Comparison of ENCODE assay signal across 8 cellular contexts in the genomic region with DNA sequence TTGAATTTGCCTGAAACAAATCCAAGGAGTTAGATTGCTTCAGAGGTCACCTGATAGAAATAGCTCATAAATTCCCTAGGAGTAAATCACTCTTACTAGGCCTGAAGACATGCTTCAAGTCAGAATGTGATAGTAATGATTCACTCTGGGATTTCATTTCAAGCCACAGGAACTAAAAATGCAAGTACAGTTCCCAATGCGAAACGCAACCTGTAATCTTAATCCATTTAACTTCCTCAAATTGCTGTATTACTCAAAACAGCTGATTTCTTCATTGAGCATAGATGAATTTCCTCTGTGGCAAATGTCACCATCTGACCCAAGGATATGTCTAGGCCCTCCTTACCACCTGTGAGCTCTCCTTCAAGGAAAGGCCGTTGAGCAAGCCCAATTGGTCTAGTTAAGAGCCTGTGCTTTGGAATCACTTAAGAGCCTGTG. TPM values are rescaled to one million over a fixed set of nuclear protein-coding genes. Genes with fewer than 3 reads are reported as not detected.
DNase-seq lines count a peak whose midpoint lies in the region; ATAC-seq, FAIRE-seq and TF ChIP-seq lines count a peak whose summit lies in the region.

No MANE protein-coding gene starts in this region.

- CTCF ChIA-PET in GM12878 (lab: Yijun Ruan, JAX): interaction anchor here (0.6 to 1.7 kb wide), 3 partner anchors 22 to 31 kb away, joined by 3 to 4 read pairs (median 4); no protein-coding TSS in a partner anchor

- TF ChIP-seq POLR2A in GM12878 (IDR thresholded peaks at IDR 0.05; ENCODE audit: low read depth, low read length) (no peak), thyroid gland (IDR thresholded peaks at IDR 0.05) (no peak), transverse colon (IDR thresholded peaks at IDR 0.05) (no peak)

- H2AFZ ChIP-seq in GM12878 (ENCODE audit: control insufficient read depth, low read depth, low read length): no peak overlapping the region

- H3K36me3 ChIP-seq in GM12878 (ENCODE audit: control insufficient read depth in 2 of 2, insufficient read depth in 2 of 2, low read length in 1 of 2): no peaks in the 10 kb centered on the region
- no peaks in the 10 kb centered on the region for H3K36me3 ChIP-seq in thyroid gland
- no peaks in the 10 kb centered on the region for H3K36me3 ChIP-seq in transverse colon

- peaks cover 19% of the 10 kb centered on the region for H3K4me1 ChIP-seq in GM12878 (ENCODE audit: control insufficient read depth, insufficient read depth, low read length)
- H3K4me1 ChIP-seq in thyroid gland: peaks cover 0 to 4% of the 10 kb centered on the region in 2 donors
- peaks cover 0 to 7% (median 5%) of the 10 kb centered on the region in 4 donors for H3K4me1 ChIP-seq in transverse colon

- TF ChIP-seq EP300 in GM12878 (IDR thresholded peaks at IDR 0.05; ENCODE audit: borderline replicate concordance in 1 of 2, control insufficient read depth in 1 of 2, low read depth in 2 of 2, low read length in 2 of 2) (peak; percentile 89 to 96), transverse colon (IDR thresholded peaks at IDR 0.05; ENCODE audit: low read depth) (no peak)

- RAD21 ChIA-PET in GM12878 (lab: Charles Lee; ENCODE audit: unreplicated experiment): interaction anchor here (0.8 to 1.8 kb wide), 12 partner anchors 15 to 174 kb away, joined by 3 to 8 read pairs (median 4); a partner anchor contains a TSS

- intact Hi-C loops in GM12878 (cut with micrococcal nuclease; ENCODE audit: unreplicated experiment): loop anchor here (2.0 kb wide), 2 partner anchors 30 to 54 kb away; no protein-coding TSS in a partner anchor
- intact Hi-C loops in thyroid gland (cut with DNase I): no loop called here
- intact Hi-C loops in transverse colon (cut with DNase I; ENCODE audit: low total_unique reads): no loop called here

- H3K4me2 ChIP-seq in GM12878 (ENCODE audit: control insufficient read depth, insufficient read depth): peak overlapping the region; percentile 47; the same call in 1 of the 2 replicates

- H4K20me1 ChIP-seq in GM12878 (ENCODE audit: control insufficient read depth, insufficient read depth): no peaks in the 10 kb centered on the region

- FAIRE-seq in GM12878 (lab: Jason Lieb, UNC): peak; percentile 77

- no peaks in the 10 kb centered on the region for H3K79me2 ChIP-seq in GM12878 (ENCODE audit: control insufficient read depth, insufficient read depth, low read length)

- H3K9ac ChIP-seq in GM12878 (ENCODE audit: control insufficient read depth, insufficient read depth, low read length): no peak overlapping the region

- WGBS in GM12878 (ENCODE audit: insufficient coverage, insufficient replicate concordance, low lambda C conversion rate, missing lambda C conversion rate): 2% methylated on average over 3 of the region's 3 CpGs
- WGBS in thyroid gland, 2 donors: 71 to 76% methylated on average over 3 of the region's 3 CpGs
- 43 to 71% methylated on average over 2 to 3 of the region's 3 CpGs for WGBS in transverse colon (ENCODE audit: low coverage in 1 of 2), 2 donors

- POLR2A ChIA-PET in GM12878 (lab: Charles Lee): interaction anchor here (0.6 to 3.0 kb wide), 8 partner anchors 10 to 68 kb away, joined by 3 to 10 read pairs (median 3); a partner anchor contains a TSS

- DNase-seq in AG10803 (ENCODE audit: low read depth) (peak; percentile 80), GM12878 (ENCODE audit: low read depth, low spot score) (peak; percentile 89), NCI-H345 treated with DMSO at 0.1 percent for 48 hours (lab: John Stamatoyannopoulos, UW; ENCODE audit: unreplicated experiment) (no peak), thyroid gland (no peak), transverse colon (no peak)
- no peak for DNase-seq in stimulated activated CD8-positive, alpha-beta memory T cell treated with anti-CD3 and anti-CD28 coated beads, Interleukin-4, amount 100 ng/mL, for 48 hours

- H3K27me3 ChIP-seq in GM12878 (replicated peaks in 1 of 2; ENCODE audit: control insufficient read depth in 2 of 2, insufficient read depth in 2 of 2, low read length in 1 of 2) (no peaks in the 10 kb centered on the region), thyroid gland (no peaks in the 10 kb centered on the region), transverse colon (no peaks in the 10 kb centered on the region)

- no TSS peak for BruUV-seq in GM12878 (replicated peaks; lab: Mats Ljungman, UMichigan)

- ATAC-seq in GM19395 (IDR thresholded peaks at IDR 0.05; ENCODE audit: unreplicated experiment) (peak; percentile 92), HG03439 (IDR thresholded peaks at IDR 0.05; ENCODE audit: unreplicated experiment) (peak; percentile 82), GM12878 (peak; percentile 83)

- TF ChIP-seq RAD21 in GM12878 (IDR thresholded peaks at IDR 0.05; ENCODE audit: insufficient read depth, low read depth, low read length): no peak

- TF ChIP-seq CTCF in AG10803 (conservative IDR thresholded peaks at IDR 0.05; ENCODE audit: low read length) (no peak), GM12878 (IDR thresholded peaks at IDR 0.05 in 2 of 3, conservative IDR thresholded peaks at IDR 0.05 in 1 of 3; ENCODE audit: control insufficient read depth in 2 of 3, extremely low read depth in 1 of 3, insufficient read depth in 1 of 3, low read depth in 3 of 3, low read length in 3 of 3) (no peak), thyroid gland (IDR thresholded peaks at IDR 0.05) (no peak), transverse colon (IDR thresholded peaks at IDR 0.05) (no peak)

- in situ Hi-C loops in GM12878 (cut with MboI) (no loop called here), transverse colon (cut with MboI; ENCODE audit: low pct_ligation_motif_present in 1 of 4, low pct_unique_long_range_greater_than_20kb in 1 of 4, low sequenced_read_pairs in 3 of 4) (no loop called here)

- H3K27ac ChIP-seq in GM12878 (ENCODE audit: control insufficient read depth, insufficient read depth) (no peak overlapping the region), thyroid gland (no peak overlapping the region), transverse colon (no peak overlapping the region)

- no peak overlapping the region for H3K4me3 ChIP-seq in AG10803 (ENCODE audit: low read length)
- no peak overlapping the region for H3K4me3 ChIP-seq in GM12878
- H3K4me3 ChIP-seq in thyroid gland (replicated peaks in 1 of 3): no peak overlapping the region
- H3K4me3 ChIP-seq in transverse colon: no peak overlapping the region

- peaks cover 3% of the 10 kb centered on the region; the same call in 2 of the 3 replicates for H3K9me3 ChIP-seq in GM12878 (replicated peaks; ENCODE audit: control insufficient read depth, insufficient read depth, low read length)
- no peaks in the 10 kb centered on the region for H3K9me3 ChIP-seq in thyroid gland
- no peaks in the 10 kb centered on the region for H3K9me3 ChIP-seq in transverse colon

- SMC1A ChIA-PET in GM12878 (lab: Charles Lee; ENCODE audit: uncharacterized antibody, unreplicated experiment): interaction anchor here (0.7 to 2.7 kb wide), 22 partner anchors 10 to 635 kb away, joined by 3 to 17 read pairs (median 3); no protein-coding TSS in a partner anchor

TF ChIP-seq in GM12878, 131 proteins besides CTCF, POLR2A, EP300 and RAD21 (continues in another document):
- TF ChIP-seq, protein P1, sequence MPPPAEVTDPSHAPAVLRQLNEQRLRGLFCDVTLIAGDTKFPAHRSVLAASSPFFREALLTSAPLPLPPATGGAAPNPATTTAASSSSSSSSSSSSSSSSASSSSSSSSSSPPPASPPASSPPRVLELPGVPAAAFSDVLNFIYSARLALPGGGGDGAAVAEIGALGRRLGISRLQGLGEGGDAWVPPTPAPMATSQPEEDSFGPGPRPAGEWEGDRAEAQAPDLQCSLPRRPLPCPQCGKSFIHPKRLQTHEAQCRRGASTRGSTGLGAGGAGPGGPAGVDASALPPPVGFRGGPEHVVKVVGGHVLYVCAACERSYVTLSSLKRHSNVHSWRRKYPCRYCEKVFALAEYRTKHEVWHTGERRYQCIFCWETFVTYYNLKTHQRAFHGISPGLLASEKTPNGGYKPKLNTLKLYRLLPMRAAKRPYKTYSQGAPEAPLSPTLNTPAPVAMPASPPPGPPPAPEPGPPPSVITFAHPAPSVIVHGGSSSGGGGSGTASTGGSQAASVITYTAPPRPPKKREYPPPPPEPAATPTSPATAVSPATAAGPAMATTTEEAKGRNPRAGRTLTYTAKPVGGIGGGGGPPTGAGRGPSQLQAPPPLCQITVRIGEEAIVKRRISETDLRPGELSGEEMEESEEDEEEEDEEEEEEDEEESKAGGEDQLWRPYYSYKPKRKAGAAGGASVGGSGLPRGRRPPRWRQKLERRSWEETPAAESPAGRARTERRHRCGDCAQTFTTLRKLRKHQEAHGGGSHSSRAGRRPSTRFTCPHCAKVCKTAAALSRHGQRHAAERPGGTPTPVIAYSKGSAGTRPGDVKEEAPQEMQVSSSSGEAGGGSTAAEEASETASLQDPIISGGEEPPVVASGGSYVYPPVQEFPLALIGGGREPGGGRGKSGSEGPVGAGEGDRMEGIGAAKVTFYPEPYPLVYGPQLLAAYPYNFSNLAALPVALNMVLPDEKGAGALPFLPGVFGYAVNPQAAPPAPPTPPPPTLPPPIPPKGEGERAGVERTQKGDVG (CRISPR knock-in tag; IDR thresholded peaks at IDR 0.05): no peak

RNA-seq across cellular contexts. Expression of a gene that starts 32.1 kb away (rescaled TPM):
- 246 and 249 TPM in 2 replicates for total RNA-seq in GM12878 (2013; cell fraction: nucleolus; rRNA removed)
- total RNA-seq in GM12878 (2014; rRNA removed) (10.6 and 10.7 TPM in 2 replicates), GM12878 (2014; rRNA removed; fragmentation: Illumina TruSeq; extraction: Trizol) (17.2 and 20.9 TPM in 2 replicates), GM12878 (2021) (14.2 and 14.4 TPM in 2 replicates), thyroid gland (100 to 1,000 TPM; 280 to 550 (median 359) TPM), transverse colon (100 to 1,000 TPM in 3 of 4 donors, 10 to 100 TPM in 1; 51.3 to 179 (median 136) TPM)
- polyA plus RNA-seq in GM12878 (2011; ENCODE audit: low read depth): 2.6 TPM
- polyA plus RNA-seq in GM12878 (2011; rRNA removed) (139 and 232 TPM in 2 replicates), GM12878 (2014; fragmentation: Illumina TruSeq; extraction: Trizol) (9.1 and 12.9 TPM in 2 replicates), GM12878 (2014; fragmentation: Nextera tagmentation; extraction: Ambion mirVana) (1 to 10 TPM; 1.5 to 1.8 TPM), GM12878 (2014; rRNA removed) (4.8 and 5.1 TPM in 2 replicates), GM12878 (2016; fragmentation: Nextera tagmentation; extraction: Ambion mirVana) (10 to 100 TPM; 13.0 to 13.8 TPM)
- polyA plus RNA-seq in GM12878 (2011; cell fraction: cytosol; rRNA removed): 64.4 and 71.0 TPM in 2 replicates
- 91.8 and 137 TPM in 2 replicates for polyA plus RNA-seq in GM12878 (2011; cell fraction: nucleus; rRNA removed)
- 5.5 and 6.8 TPM in 2 replicates for polyA plus RNA-seq in GM12878 (2012)
- 311 and 430 TPM in 2 replicates for polyA minus RNA-seq in GM12878 (2011; rRNA and poly(A)+ RNA removed)
- polyA minus RNA-seq in GM12878 (2011; cell fraction: cytosol; rRNA and poly(A)+ RNA removed): 125 and 166 TPM in 2 replicates
- 130 and 132 TPM in 2 replicates for polyA minus RNA-seq in GM12878 (2011; cell fraction: nucleus; rRNA and poly(A)+ RNA removed)

Comparison
In these comparisons a context has a peak if more than half of its experiments do, and no peak if none do; other contexts are left out.
1. DNase-seq: peak in AG10803 (single experiment) and GM12878 (single experiment); none in stimulated activated CD8-positive, alpha-beta memory T cell treated with anti-CD3 and anti-CD28 coated beads, Interleukin-4, amount 100 ng/mL, for 48 hours (single experiment), NCI-H345 treated with DMSO at 0.1 percent for 48 hours (single experiment), thyroid gland (0 of 2) and transverse colon (single experiment).
2. Peak in every context shown above with its lines, with median percentiles within 50 percentile points of each other: ATAC-seq.